In the genomic region with DNA sequence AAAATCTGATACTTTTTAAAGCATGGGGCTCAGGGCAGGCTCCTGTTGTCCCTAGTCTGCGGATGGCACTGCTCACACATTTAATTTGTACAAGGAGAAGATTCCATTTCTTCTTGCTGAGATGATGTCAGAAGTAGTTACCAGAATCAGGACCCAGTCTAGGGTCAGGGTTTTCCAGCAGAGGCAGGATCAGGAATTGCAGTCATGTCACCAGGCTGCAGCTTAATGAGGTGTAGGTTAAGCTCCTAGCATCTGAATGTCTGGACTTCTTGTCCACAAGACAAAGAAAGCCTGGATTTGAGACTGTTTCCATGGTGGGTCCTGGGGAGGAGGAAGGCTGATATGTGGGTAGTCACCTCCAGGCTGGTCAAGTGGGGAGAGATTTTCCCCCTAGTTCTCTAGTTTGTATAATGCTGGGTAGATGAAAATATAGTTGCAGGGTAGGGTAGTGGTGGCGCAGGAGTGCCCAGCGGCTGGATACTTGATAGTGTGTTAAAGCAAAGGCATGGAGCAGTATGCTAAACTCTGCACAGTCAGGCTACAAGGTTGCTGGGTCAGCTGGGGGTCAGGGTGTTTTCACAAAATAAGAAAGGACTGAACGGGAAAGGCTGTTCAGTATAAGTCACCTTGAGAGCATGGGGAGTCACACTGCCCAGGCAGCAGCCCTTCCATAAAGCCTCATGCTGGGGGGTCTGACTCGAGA, we compare ENCODE assay signal across 31 cellular contexts.
"Had no signal": no experiment of that assay in that cellular context is flagged by ENCODE, and none has a peak within 500 bp of the region (broad histone marks: within the 10 kb centered on the region; RNA-seq: fewer than 3 reads in every experiment).

No MANE protein-coding gene starts in this region.

- H3K27ac ChIP-seq: PC-9, VCaP had no signal

- H3K4me1 Mint-ChIP-seq: activated CD4-positive, alpha-beta T cell treated with anti-CD3 and anti-CD28 coated beads for 36 hours; activated CD4-positive, alpha-beta T cell treated with anti-CD3 and anti-CD28 coated beads, Interleukin-2, amount 10 ng/mL, durations not matched to agents 7 days and 5 days; activated naive CD8-positive, alpha-beta T cell treated with anti-CD3 and anti-CD28 coated beads, Interleukin-2, amount 50 U/mL, for 24 hours had no signal

- H3K4me2 ChIP-seq: PC-9 had no signal

- H3K36me3 Mint-ChIP-seq: activated naive CD8-positive, alpha-beta T cell; brain had no signal

- H3K27me3 Mint-ChIP-seq: activated CD4-positive, alpha-beta T cell treated with anti-CD3 and anti-CD28 coated beads for 36 hours; activated CD4-positive, alpha-beta T cell treated with anti-CD3 and anti-CD28 coated beads, Interleukin-2, amount 10 ng/mL, durations not matched to agents 7 days and 5 days; activated naive CD8-positive, alpha-beta T cell; activated naive CD8-positive, alpha-beta T cell treated with anti-CD3 and anti-CD28 coated beads, Interleukin-2, amount 50 U/mL, for 24 hours; brain had no signal

- H3K4me3 Mint-ChIP-seq: activated CD4-positive, alpha-beta T cell treated with anti-CD3 and anti-CD28 coated beads for 36 hours; activated CD4-positive, alpha-beta T cell treated with anti-CD3 and anti-CD28 coated beads, Interleukin-2, amount 10 ng/mL, durations not matched to agents 7 days and 5 days; activated CD8-positive, alpha-beta T cell treated with anti-CD3 and anti-CD28 coated beads, Interleukin-2, amount 10 ng/mL, durations not matched to agents 7 days and 5 days; activated naive CD4-positive, alpha-beta T cell treated with anti-CD3 and anti-CD28 coated beads for 36 hours; activated naive CD8-positive, alpha-beta T cell; activated naive CD8-positive, alpha-beta T cell treated with anti-CD3 and anti-CD28 coated beads, Interleukin-2, amount 50 U/mL, for 24 hours; activated T-cell treated with anti-CD3 and anti-CD28 coated beads, Interleukin-2, amount 50 U/mL, for 4 hours; activated T-helper 1 cell treated with anti-CD3 and anti-CD28 coated beads, Interleukin-12 subunit alpha, Interleukin-12 subunit beta, Interleukin-2, Interleukin-4 antibody, amounts not matched to agents 30 ng/mL and 10 ng/mL and 1 ng/mL, durations not matched to agents 14 hours and 24 hours and 36 hours; brain had no signal

- H2AFZ ChIP-seq: PC-9 had no signal

- H3K4me3 ChIP-seq: PC-9 had no signal

- H3K9me3 Mint-ChIP-seq: activated CD4-positive, alpha-beta T cell treated with anti-CD3 and anti-CD28 coated beads, Interleukin-2, amount 10 ng/mL, durations not matched to agents 7 days and 5 days; activated naive CD4-positive, alpha-beta T cell treated with anti-CD3 and anti-CD28 coated beads for 36 hours; activated naive CD8-positive, alpha-beta T cell treated with anti-CD3 and anti-CD28 coated beads, Interleukin-2, amount 50 U/mL, for 24 hours; activated T-cell treated with anti-CD3 and anti-CD28 coated beads, Interleukin-2, amount 50 U/mL, for 4 hours; activated T-helper 1 cell treated with anti-CD3 and anti-CD28 coated beads, Interleukin-12 subunit alpha, Interleukin-12 subunit beta, Interleukin-2, Interleukin-4 antibody, amounts not matched to agents 30 ng/mL and 10 ng/mL and 1 ng/mL, durations not matched to agents 14 hours and 24 hours and 36 hours; brain had no signal

- DNase-seq: activated CD4-positive, alpha-beta T cell treated with anti-CD3 and anti-CD28 coated beads for 36 hours; activated CD4-positive, alpha-beta T cell treated with anti-CD3 and anti-CD28 coated beads, Interleukin-2, amount 10 ng/mL, durations not matched to agents 7 days and 5 days; activated CD4-positive, alpha-beta T cell treated with anti-CD3 and anti-CD28 coated beads, Interleukin-2, amount 50 U/mL, for 48 hours; activated CD8-positive, alpha-beta memory T cell treated with anti-CD3 and anti-CD28 coated beads, Interleukin-2, amount 50 U/mL, for 4 hours; activated CD8-positive, alpha-beta T cell treated with anti-CD3 and anti-CD28 coated beads, Interleukin-2, amount 10 ng/mL, durations not matched to agents 7 days and 5 days; activated gamma-delta T cell treated with Interleukin-2 at 50 U/mL for 16 hours; activated naive CD4-positive, alpha-beta T cell treated with anti-CD3 and anti-CD28 coated beads for 36 hours; activated naive CD8-positive, alpha-beta T cell treated with anti-CD3 and anti-CD28 coated beads, Interleukin-2, amount 50 U/mL, for 24 hours; activated T-cell treated with anti-CD3 and anti-CD28 coated beads for 4 hours; activated T-cell treated with anti-CD3 and anti-CD28 coated beads, Interleukin-2, amount 50 U/mL, for 4 hours; anterior cingulate cortex; caudate nucleus; NCI-H1105; NCI-H1417 treated with DMSO at 0.1 percent for 48 hours; NCI-H1930; NCI-H2107; NCI-H2171; NCI-H510A; NCI-H526; NCI-H748 treated with DMSO at 0.1 percent for 48 hours; PC-9; Right ventricle myocardium superior; SW 1271; T-helper 1 cell; T-helper 2 cell; T-helper 9 cell had no signal

- H3K27ac Mint-ChIP-seq: activated CD4-positive, alpha-beta T cell treated with anti-CD3 and anti-CD28 coated beads for 36 hours; activated CD4-positive, alpha-beta T cell treated with anti-CD3 and anti-CD28 coated beads, Interleukin-2, amount 10 ng/mL, durations not matched to agents 7 days and 5 days; activated CD8-positive, alpha-beta T cell treated with anti-CD3 and anti-CD28 coated beads, Interleukin-2, amount 10 ng/mL, durations not matched to agents 7 days and 5 days; activated naive CD4-positive, alpha-beta T cell treated with anti-CD3 and anti-CD28 coated beads for 36 hours; activated naive CD8-positive, alpha-beta T cell; activated naive CD8-positive, alpha-beta T cell treated with anti-CD3 and anti-CD28 coated beads, Interleukin-2, amount 50 U/mL, for 24 hours; activated T-helper 1 cell treated with anti-CD3 and anti-CD28 coated beads, Interleukin-12 subunit alpha, Interleukin-12 subunit beta, Interleukin-2, Interleukin-4 antibody, amounts not matched to agents 30 ng/mL and 10 ng/mL and 1 ng/mL, durations not matched to agents 14 hours and 24 hours and 36 hours; brain had no signal

- ATAC-seq: activated CD4-positive, alpha-beta T cell treated with anti-CD3 and anti-CD28 coated beads for 36 hours; activated CD4-positive, CD25-positive, alpha-beta regulatory T cell treated with anti-CD3 and anti-CD28 coated beads, Interleukin-2, amount 50 U/mL, for 24 hours; activated CD8-positive, alpha-beta T cell treated with anti-CD3 and anti-CD28 coated beads, Interleukin-2, amount 10 ng/mL, durations not matched to agents 7 days and 5 days; activated naive CD8-positive, alpha-beta T cell treated with anti-CD3 and anti-CD28 coated beads, Interleukin-2, amount 50 U/mL, for 24 hours; activated T-cell treated with anti-CD3 and anti-CD28 coated beads, Interleukin-2, amount 50 U/mL, for 4 hours had no signal
